Comparison of ENCODE assay signal across 13 cellular contexts in the genomic region with DNA sequence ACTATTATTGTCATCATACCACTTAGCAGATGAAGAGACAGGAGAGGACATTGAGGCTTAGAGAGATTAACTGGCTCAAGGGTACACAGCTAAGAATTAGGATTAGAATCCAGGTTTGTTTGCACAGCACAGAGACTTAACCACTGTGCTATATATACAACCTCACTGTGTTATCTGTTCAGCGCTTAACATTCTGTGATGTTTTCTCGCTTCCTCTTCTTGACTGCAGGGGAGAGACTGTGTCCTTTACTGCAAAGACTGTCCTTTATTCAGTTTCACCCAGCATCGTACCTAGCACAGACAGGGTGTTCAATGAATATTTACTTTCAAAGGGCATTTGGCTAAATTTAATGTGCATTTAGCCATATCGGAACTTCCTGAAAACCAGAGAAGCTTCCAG. TPM values are rescaled to one million over a fixed set of nuclear protein-coding genes. Genes with fewer than 3 reads are reported as not detected.
A peak's percentile ranks its signal among the peaks of the same experiment; 100 is the strongest.
DNase-seq lines count a peak whose midpoint lies in the region; ATAC-seq and TF ChIP-seq lines count a peak whose summit lies in the region.
"Had no signal": no experiment of that assay in that cellular context is flagged by ENCODE, and none has a peak within 500 bp of the region (broad histone marks: within the 10 kb centered on the region; RNA-seq: fewer than 3 reads in every experiment).

No MANE protein-coding gene starts in this region.

- no peaks in the 10 kb centered on the region for H3K27me3 ChIP-seq in osteoblast (ENCODE audit: insufficient read depth, low read length)
- H3K27me3 ChIP-seq: ovary had no signal

- no peak overlapping the region for H2AFZ ChIP-seq in osteoblast (ENCODE audit: low read length)
- H2AFZ ChIP-seq: PC-9 had no signal

- H3K79me2 ChIP-seq in osteoblast (ENCODE audit: insufficient read depth, low read length), result no peaks in the 10 kb centered on the region

- ATAC-seq in GM19328 (IDR thresholded peaks at IDR 0.05; ENCODE audit: unreplicated experiment), result peak; percentile 97
- ATAC-seq in HG02678 (IDR thresholded peaks at IDR 0.05; ENCODE audit: unreplicated experiment), result peak; percentile 93
- peak; percentile 94 for ATAC-seq in HG03558 (IDR thresholded peaks at IDR 0.05; ENCODE audit: extremely low read depth, unreplicated experiment)

- H3K36me3 ChIP-seq in osteoblast (ENCODE audit: insufficient read depth, low read length), result no peaks in the 10 kb centered on the region
- H3K36me3 ChIP-seq: ovary had no signal

- H3K27me3 Mint-ChIP-seq in activated T-helper 1 cell treated with anti-CD3 and anti-CD28 coated beads, Interleukin-12 subunit alpha, Interleukin-12 subunit beta, Interleukin-2, Interleukin-4 antibody, amounts not matched to agents 30 ng/mL and 10 ng/mL and 1 ng/mL, durations not matched to agents 14 hours and 24 hours and 36 hours (ENCODE audit: insufficient read depth), result peaks cover 11% of the 10 kb centered on the region

- H3K27ac ChIP-seq in osteoblast (ENCODE audit: low read depth, low read length), result no peak overlapping the region
- H3K27ac ChIP-seq: HL-60, ovary, PC-9 had no signal

- H4K20me1 ChIP-seq in osteoblast (ENCODE audit: insufficient read depth, low read length), result no peaks in the 10 kb centered on the region

- H3K4me2 ChIP-seq in osteoblast (ENCODE audit: insufficient read depth, low read length), result no peak overlapping the region
- H3K4me2 ChIP-seq: PC-9 had no signal

- H3K4me3 Mint-ChIP-seq in activated T-helper 1 cell treated with anti-CD3 and anti-CD28 coated beads, Interleukin-12 subunit alpha, Interleukin-12 subunit beta, Interleukin-2, Interleukin-4 antibody, amounts not matched to agents 30 ng/mL and 10 ng/mL and 1 ng/mL, durations not matched to agents 14 hours and 24 hours and 36 hours, result no peak overlapping the region
- H3K4me3 Mint-ChIP-seq: type B pancreatic cell had no signal

- DNase-seq in GM12864 (ENCODE audit: low read depth) (peak; percentile 24), osteoblast (ENCODE audit: insufficient read length, low spot score, missing footprints) (no peak), T-helper 2 cell (no peak)
- DNase-seq in activated T-helper 1 cell treated with anti-CD3 and anti-CD28 coated beads, Interleukin-12 subunit alpha, Interleukin-12 subunit beta, Interleukin-2, Interleukin-4 antibody, amounts not matched to agents 30 ng/mL and 10 ng/mL and 1 ng/mL, durations not matched to agents 14 hours and 24 hours and 36 hours (ENCODE audit: low spot score), result no peak
- DNase-seq in central memory CD4-positive, alpha-beta T cell, result no peak
- DNase-seq: NCI-H1417, ovary, PC-9 had no signal

- H3K4me1 Mint-ChIP-seq in activated T-helper 1 cell treated with anti-CD3 and anti-CD28 coated beads, Interleukin-12 subunit alpha, Interleukin-12 subunit beta, Interleukin-2, Interleukin-4 antibody, amounts not matched to agents 30 ng/mL and 10 ng/mL and 1 ng/mL, durations not matched to agents 14 hours and 24 hours and 36 hours (ENCODE audit: low read depth), result no peaks in the 10 kb centered on the region

- H3K9me3 Mint-ChIP-seq in activated T-helper 1 cell treated with anti-CD3 and anti-CD28 coated beads, Interleukin-12 subunit alpha, Interleukin-12 subunit beta, Interleukin-2, Interleukin-4 antibody, amounts not matched to agents 30 ng/mL and 10 ng/mL and 1 ng/mL, durations not matched to agents 14 hours and 24 hours and 36 hours, result no peaks in the 10 kb centered on the region
- H3K9me3 Mint-ChIP-seq: type B pancreatic cell had no signal

- no peak overlapping the region for H3K27ac Mint-ChIP-seq in activated T-helper 1 cell treated with anti-CD3 and anti-CD28 coated beads, Interleukin-12 subunit alpha, Interleukin-12 subunit beta, Interleukin-2, Interleukin-4 antibody, amounts not matched to agents 30 ng/mL and 10 ng/mL and 1 ng/mL, durations not matched to agents 14 hours and 24 hours and 36 hours
- H3K27ac Mint-ChIP-seq: type B pancreatic cell had no signal

- no peaks in the 10 kb centered on the region for H3K36me3 Mint-ChIP-seq in activated T-helper 1 cell treated with anti-CD3 and anti-CD28 coated beads, Interleukin-12 subunit alpha, Interleukin-12 subunit beta, Interleukin-2, Interleukin-4 antibody, amounts not matched to agents 30 ng/mL and 10 ng/mL and 1 ng/mL, durations not matched to agents 14 hours and 24 hours and 36 hours (ENCODE audit: low read depth)
- H3K36me3 Mint-ChIP-seq: type B pancreatic cell had no signal

- H3K4me3 ChIP-seq in GM12864 (ENCODE audit: low read depth, low read length) (no peak overlapping the region), osteoblast (ENCODE audit: insufficient read depth, low read length) (no peak overlapping the region)
- H3K4me3 ChIP-seq: ovary, PC-9 had no signal

- H3K4me1 ChIP-seq in osteoblast (ENCODE audit: insufficient read depth, low read length), result no peaks in the 10 kb centered on the region

- H3K9me3 ChIP-seq in osteoblast (ENCODE audit: low read depth, low read length), result no peaks in the 10 kb centered on the region
- H3K9me3 ChIP-seq: ovary had no signal

- intact Hi-C loops in activated T-helper 1 cell treated with anti-CD3 and anti-CD28 coated beads, Interleukin-12 subunit alpha, Interleukin-12 subunit beta, Interleukin-2, Interleukin-4 antibody, amounts not matched to agents 30 ng/mL and 10 ng/mL and 1 ng/mL, durations not matched to agents 14 hours and 24 hours and 36 hours (cut with micrococcal nuclease), result no loop called here

- TF ChIP-seq CTCF in GM12864 (IDR thresholded peaks at IDR 0.05; ENCODE audit: low read depth, low read length, missing control alignments), result no peak
- no peak for TF ChIP-seq CTCF in osteoblast (IDR thresholded peaks at IDR 0.05; ENCODE audit: extremely low read depth, low read depth, low read length)

RNA-seq across cellular contexts. Expression of gene PCDH8, which starts 54.9 kb away (rescaled TPM):
- total RNA-seq in osteoblast, result not detected in 2 replicates
- total RNA-seq in activated T-helper 1 cell treated with anti-CD3 and anti-CD28 coated beads, Interleukin-12 subunit alpha, Interleukin-12 subunit beta, Interleukin-2, Interleukin-4 antibody, amounts not matched to agents 30 ng/mL and 10 ng/mL and 1 ng/mL, durations not matched to agents 14 hours and 24 hours and 36 hours, result not detected in 2 replicates
- total RNA-seq: ovary, PC-9 had no signal
